30 cellular contexts compared by ENCODE assay signal in genomic region chr1:239868117-239868516, GRCh38.
A peak's percentile ranks its signal among the peaks of the same experiment; 100 is the strongest.
DNase-seq lines count a peak whose midpoint lies in the region; ATAC-seq and TF ChIP-seq lines count a peak whose summit lies in the region.
"Had no signal": no experiment of that assay in that cellular context is flagged by ENCODE, and none has a peak within 500 bp of the region (broad histone marks: within the 10 kb centered on the region; RNA-seq: fewer than 3 reads in every experiment).

No MANE protein-coding gene starts in this region.

- no peak overlapping the region for H3K4me3 Mint-ChIP-seq in neural crest cell
- H3K4me3 Mint-ChIP-seq: activated CD8-positive, alpha-beta T cell treated with anti-CD3 and anti-CD28 coated beads for 36 hours; activated naive CD4-positive, alpha-beta T cell treated with anti-CD3 and anti-CD28 coated beads, Interleukin-2, amount 50 U/mL, for 24 hours; activated T-helper 17 cell treated with anti-CD3 and anti-CD28 coated beads, Interleukin-2, amount 50 U/mL, for 72 hours; memory B cell had no signal

- no peak overlapping the region for H3K9ac ChIP-seq in DND-41 (ENCODE audit: low read depth, low read length)
- H3K9ac ChIP-seq: KMS-11 had no signal

- no peak overlapping the region for H2AFZ ChIP-seq in DND-41 (ENCODE audit: low read depth, low read length)

- no peaks in the 10 kb centered on the region for H3K27me3 Mint-ChIP-seq in neural crest cell (ENCODE audit: low read depth)
- H3K27me3 Mint-ChIP-seq: activated CD8-positive, alpha-beta T cell treated with anti-CD3 and anti-CD28 coated beads for 36 hours; activated T-helper 17 cell treated with anti-CD3 and anti-CD28 coated beads, Interleukin-2, amount 50 U/mL, for 72 hours; memory B cell had no signal

- H3K27ac ChIP-seq in DND-41 (ENCODE audit: low read length), result no peak overlapping the region
- H3K27ac ChIP-seq: epithelial cell of prostate, HL-60, KMS-11, spleen, tibial artery had no signal

- no peaks in the 10 kb centered on the region for H3K27me3 ChIP-seq in DND-41 (ENCODE audit: insufficient read depth, low read length, poor library complexity)
- H3K27me3 ChIP-seq: spleen, tibial artery had no signal

- peaks cover 3% of the 10 kb centered on the region for H3K36me3 Mint-ChIP-seq in neural crest cell (ENCODE audit: low read depth)
- H3K36me3 Mint-ChIP-seq: memory B cell had no signal

- intact Hi-C loops in Right ventricle myocardium superior (cut with DNase I), result no loop called here

- H3K9me3 Mint-ChIP-seq in neural crest cell, result peaks cover 2% of the 10 kb centered on the region
- H3K9me3 Mint-ChIP-seq: activated CD8-positive, alpha-beta T cell treated with anti-CD3 and anti-CD28 coated beads for 36 hours; activated naive CD4-positive, alpha-beta T cell treated with anti-CD3 and anti-CD28 coated beads, Interleukin-2, amount 50 U/mL, for 24 hours; activated T-helper 17 cell treated with anti-CD3 and anti-CD28 coated beads, Interleukin-2, amount 50 U/mL, for 72 hours had no signal

- no peak for DNase-seq in DND-41
- DNase-seq in LNCaP clone FGC (ENCODE audit: low read depth), result no peak
- peak; percentile 30 for DNase-seq in astrocyte of the hippocampus (ENCODE audit: low read depth, low spot score)
- DNase-seq in neural crest cell (ENCODE audit: low read depth, low spot score), result no peak
- no peak for DNase-seq in KG1 (lab: John Stamatoyannopoulos, UW)
- DNase-seq in stimulated activated CD4-positive, alpha-beta T cell treated with anti-CD3 and anti-CD28 coated beads, Interleukin-2, amount 100 ng/mL, for 48 hours, result no peak
- no peak for DNase-seq in Right ventricle myocardium superior
- DNase-seq: activated CD8-positive, alpha-beta memory T cell treated with anti-CD3 and anti-CD28 coated beads, Interleukin-2, amount 50 U/mL, for 48 hours; activated CD8-positive, alpha-beta T cell treated with anti-CD3 and anti-CD28 coated beads for 36 hours; COR-L47; effector CD8-positive, alpha-beta T cell; GDM1; HCEC 1CT; left colon; NCI-H1694; NCI-H2171; NCI-H510A; PC-3; right cardiac atrium; spleen; stimulated activated CD4-positive, alpha-beta T cell treated with anti-CD3 and anti-CD28 coated beads, Interleukin-2, amount 100 ng/mL, for 24 hours; stimulated activated CD8-positive, alpha-beta memory T cell treated with anti-CD3 and anti-CD28 coated beads, Interleukin-4, amount 100 ng/mL, for 48 hours; T-helper 2 cell; tibial artery had no signal

- no peaks in the 10 kb centered on the region for H4K20me1 ChIP-seq in DND-41 (ENCODE audit: insufficient read depth, low read length)

- peaks cover 18% of the 10 kb centered on the region for H3K4me1 Mint-ChIP-seq in neural crest cell
- H3K4me1 Mint-ChIP-seq: activated naive CD4-positive, alpha-beta T cell treated with anti-CD3 and anti-CD28 coated beads, Interleukin-2, amount 50 U/mL, for 24 hours; activated T-helper 17 cell treated with anti-CD3 and anti-CD28 coated beads, Interleukin-2, amount 50 U/mL, for 72 hours; memory B cell had no signal

- H3K4me1 ChIP-seq in DND-41 (ENCODE audit: insufficient read depth, low read length), result no peaks in the 10 kb centered on the region
- H3K4me1 ChIP-seq: spleen, tibial artery had no signal

- peak overlapping the region; percentile 16 for H3K27ac Mint-ChIP-seq in neural crest cell (ENCODE audit: unreplicated experiment)
- H3K27ac Mint-ChIP-seq: activated CD8-positive, alpha-beta T cell treated with anti-CD3 and anti-CD28 coated beads for 36 hours; activated naive CD4-positive, alpha-beta T cell treated with anti-CD3 and anti-CD28 coated beads, Interleukin-2, amount 50 U/mL, for 24 hours; activated T-helper 17 cell treated with anti-CD3 and anti-CD28 coated beads, Interleukin-2, amount 50 U/mL, for 72 hours; memory B cell had no signal

- no peak overlapping the region for H3K4me3 ChIP-seq in DND-41 (ENCODE audit: low read depth in 1 of 2, low read length in 2 of 2)
- H3K4me3 ChIP-seq in LNCaP clone FGC (ENCODE audit: low read depth, low read length), result no peak overlapping the region
- H3K4me3 ChIP-seq: spleen, tibial artery had no signal

- no peak overlapping the region for H3K4me2 ChIP-seq in DND-41 (ENCODE audit: insufficient read depth, low read length)
- H3K4me2 ChIP-seq: KMS-11 had no signal

- no peaks in the 10 kb centered on the region for H3K9me3 ChIP-seq in DND-41 (ENCODE audit: insufficient read depth, low read length, severe bottlenecking)
- H3K9me3 ChIP-seq: tibial artery had no signal

- TF ChIP-seq CTCF in DND-41 (IDR thresholded peaks at IDR 0.05; ENCODE audit: borderline replicate concordance, extremely low read depth, low read length, poor library complexity, severe bottlenecking) (no peak), LNCaP clone FGC (IDR thresholded peaks at IDR 0.05; ENCODE audit: control insufficient read depth, extremely low read depth, insufficient read depth) (0 out of 2 replicates have a peak, but pooled peaks have one; percentile 22), neural crest cell (conservative IDR thresholded peaks at IDR 0.05) (no peak)

- H3K36me3 ChIP-seq in DND-41 (ENCODE audit: insufficient read depth, low read length), result no peaks in the 10 kb centered on the region
- H3K36me3 ChIP-seq: spleen, tibial artery had no signal

- no peaks in the 10 kb centered on the region for H3K79me2 ChIP-seq in DND-41 (ENCODE audit: insufficient read depth, low read length)

- peak; percentile 12; the same call in 1 of the 3 replicates for ATAC-seq in DND-41 (ENCODE audit: insufficient read depth, low read depth)
- no peak for ATAC-seq in Right ventricle myocardium superior (ENCODE audit: poor library complexity)
- ATAC-seq: activated CD8-positive, alpha-beta T cell treated with anti-CD3 and anti-CD28 coated beads for 36 hours; activated T-helper 17 cell treated with anti-CD3 and anti-CD28 coated beads, Interleukin-2, amount 50 U/mL, for 72 hours; left colon; PC-3; right cardiac atrium had no signal
